In the genomic region with DNA sequence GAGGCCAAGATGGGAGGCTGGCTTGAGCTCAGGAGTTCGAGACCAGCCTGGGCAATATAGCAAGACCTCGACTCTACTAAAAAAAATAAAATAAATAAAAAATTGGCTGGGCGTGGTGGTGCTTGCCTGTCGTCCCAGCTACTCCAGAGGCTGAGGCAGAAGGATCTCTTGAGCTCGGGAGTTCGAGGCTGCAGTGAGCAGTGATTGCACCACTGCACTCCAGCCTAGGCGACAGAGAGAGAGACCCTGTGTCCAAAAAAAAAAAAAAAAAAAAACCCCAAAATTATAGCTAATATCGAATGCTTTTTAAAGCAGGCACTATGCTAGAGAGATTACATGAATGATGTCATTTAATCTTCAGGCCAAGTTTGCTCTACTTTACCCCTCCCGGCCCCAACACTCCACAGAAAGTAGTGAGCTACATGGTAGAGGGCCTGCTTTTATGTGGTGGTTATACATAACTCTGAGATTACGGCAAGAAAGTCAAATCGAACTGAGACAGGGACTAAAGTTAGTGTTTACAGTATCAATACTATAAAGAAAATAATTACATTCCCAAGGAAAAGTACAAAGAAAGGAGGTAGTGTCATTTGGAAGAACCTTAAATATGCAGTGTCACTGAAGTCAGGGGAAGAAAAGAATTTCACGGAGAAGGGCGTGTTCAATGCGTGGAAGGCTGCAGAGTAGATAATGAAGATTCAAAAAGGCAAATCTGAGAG, we compare ENCODE assay signal across 9 cellular contexts.
DNase-seq lines count a peak whose midpoint lies in the region; FAIRE-seq and TF ChIP-seq lines count a peak whose summit lies in the region.
"Had no signal": no experiment of that assay in that cellular context is flagged by ENCODE, and none has a peak within 500 bp of the region (broad histone marks: within the 10 kb centered on the region; RNA-seq: fewer than 3 reads in every experiment).

No MANE protein-coding gene starts in this region.

- peaks cover 9 to 55% (median 48%) of the 10 kb centered on the region in 11 experiments; a peak in 18 of 22 replicates for H4K20me1 ChIP-seq in BLaER1 treated with 17β-estradiol and CSF1 and Interleukin-3, amounts not matched to agents 10 nM and 100 nM

- FAIRE-seq in HTR-8/SVneo (lab: Jason Lieb, UNC), result no peak
- FAIRE-seq: islet of Langerhans had no signal

- no peaks in the 10 kb centered on the region for H3K27me3 ChIP-seq in BLaER1 treated with 17β-estradiol and CSF1 and Interleukin-3, amounts not matched to agents 10 nM and 100 nM

- TF ChIP-seq CTCF in LNCaP clone FGC (IDR thresholded peaks at IDR 0.05; ENCODE audit: control insufficient read depth, extremely low read depth, insufficient read depth) (no peak), nephron (IDR thresholded peaks at IDR 0.05; ENCODE audit: unreplicated experiment in 3 of 3) (no peak)

- H3K4me1 Mint-ChIP-seq in dendritic cell treated with granulocyte-macrophage colony-stimulating factor and Interleukin-4, amounts not matched to agents 40 ng/mL and 50 ng/mL, for 4 days (ENCODE audit: low read depth), result peaks cover 69% of the 10 kb centered on the region
- peaks cover 24% of the 10 kb centered on the region for H3K4me1 Mint-ChIP-seq in nephron

- H3K4me3 Mint-ChIP-seq in dendritic cell treated with granulocyte-macrophage colony-stimulating factor and Interleukin-4, amounts not matched to agents 40 ng/mL and 50 ng/mL, for 4 days, result peak overlapping the region; percentile 89
- H3K4me3 Mint-ChIP-seq in nephron, result peak overlapping the region; percentile 87 to 95 (median 95)

- H3K27ac ChIP-seq in BLaER1 treated with 17β-estradiol and CSF1 and Interleukin-3, amounts not matched to agents 10 nM and 100 nM, result peak overlapping the region; percentile 98 to 100 (median 99)

- H3K9ac ChIP-seq in BLaER1 treated with 17β-estradiol and CSF1 and Interleukin-3, amounts not matched to agents 10 nM and 100 nM, result peak overlapping the region; percentile 98 to 100 (median 99)

- peaks cover 38 to 49% (median 48%) of the 10 kb centered on the region in 11 experiments for H3K36me3 ChIP-seq in BLaER1 treated with 17β-estradiol and CSF1 and Interleukin-3, amounts not matched to agents 10 nM and 100 nM

- H3K4me1 ChIP-seq in BLaER1 treated with 17β-estradiol and CSF1 and Interleukin-3, amounts not matched to agents 10 nM and 100 nM, result peaks cover 33 to 82% (median 50%) of the 10 kb centered on the region in 10 experiments

- H3K4me2 ChIP-seq in BLaER1 treated with 17β-estradiol and CSF1 and Interleukin-3, amounts not matched to agents 10 nM and 100 nM, result peak overlapping the region; percentile 86 to 97 (median 93)

- no peak for DNase-seq in LNCaP clone FGC (ENCODE audit: low read depth)
- no peak for DNase-seq in AG20443 (ENCODE audit: low spot score)
- no peak for DNase-seq in NCI-H1092 (lab: John Stamatoyannopoulos, UW)
- no peak for DNase-seq in HTR-8/SVneo (ENCODE audit: insufficient read length, low spot score)
- DNase-seq in dedifferentiated amniotic fluid mesenchymal stem cell (ENCODE audit: extremely low spot score), result no peak

- no peaks in the 10 kb centered on the region for H3K9me3 Mint-ChIP-seq in dendritic cell treated with granulocyte-macrophage colony-stimulating factor and Interleukin-4, amounts not matched to agents 40 ng/mL and 50 ng/mL, for 4 days
- H3K9me3 Mint-ChIP-seq in nephron, result no peaks in the 10 kb centered on the region

- peaks cover 59% of the 10 kb centered on the region for H3K36me3 Mint-ChIP-seq in dendritic cell treated with granulocyte-macrophage colony-stimulating factor and Interleukin-4, amounts not matched to agents 40 ng/mL and 50 ng/mL, for 4 days (ENCODE audit: low read depth)
- peaks cover 7% of the 10 kb centered on the region for H3K36me3 Mint-ChIP-seq in nephron (ENCODE audit: low read depth)

- H3K9me3 ChIP-seq in BLaER1 treated with 17β-estradiol and CSF1 and Interleukin-3, amounts not matched to agents 10 nM and 100 nM (replicated peaks in 1 of 11), result no peaks in the 10 kb centered on the region

- intact Hi-C loops in dendritic cell treated with granulocyte-macrophage colony-stimulating factor and Interleukin-4, amounts not matched to agents 40 ng/mL and 50 ng/mL, for 4 days (cut with micrococcal nuclease), result loop anchor here (10.0 kb wide), 1 partner anchor 902 kb away; the partner anchor contains the start of gene CD276

- no peaks in the 10 kb centered on the region for H3K27me3 Mint-ChIP-seq in dendritic cell treated with granulocyte-macrophage colony-stimulating factor and Interleukin-4, amounts not matched to agents 40 ng/mL and 50 ng/mL, for 4 days
- no peaks in the 10 kb centered on the region for H3K27me3 Mint-ChIP-seq in nephron (ENCODE audit: low read depth)

- H3K27ac Mint-ChIP-seq in dendritic cell treated with granulocyte-macrophage colony-stimulating factor and Interleukin-4, amounts not matched to agents 40 ng/mL and 50 ng/mL, for 4 days, result peak overlapping the region; percentile 96
- peak overlapping the region; percentile 79 to 93 (median 91) for H3K27ac Mint-ChIP-seq in nephron

- peak overlapping the region; percentile 86 to 100 (median 94) for H3K4me3 ChIP-seq in BLaER1 treated with 17β-estradiol and CSF1 and Interleukin-3, amounts not matched to agents 10 nM and 100 nM
- peak overlapping the region; percentile 66 for H3K4me3 ChIP-seq in LNCaP clone FGC (ENCODE audit: low read depth, low read length)
